Comparison of ENCODE assay signal across 1 cellular context in genomic region chr3:101868534-101869464, GRCh38.
TF ChIP-seq lines count a peak whose summit lies in the region.

No MANE protein-coding gene starts in this region.

TF ChIP-seq in GM23338, 12 proteins besides CTCF, POLR2A, EP300 and RAD21 (continued from another document):
- TF ChIP-seq REST (IDR thresholded peaks at IDR 0.05; ENCODE audit: unreplicated experiment) (no peak), CREB1 (CRISPR knock-in tag; IDR thresholded peaks at IDR 0.05; ENCODE audit: low read depth) (no peak), EZH2phosphoT487 (IDR thresholded peaks at IDR 0.05; ENCODE audit: unreplicated experiment) (no peak), POLR2AphosphoS5 (IDR thresholded peaks at IDR 0.05; ENCODE audit: low read depth) (no peak), ZNF114 (CRISPR knock-in tag; IDR thresholded peaks at IDR 0.05) (no peak)
